ENCODE assay signal across 18 cellular contexts in genomic region chr13:33865945-33866344, GRCh38. TPM values are rescaled to one million over a fixed set of nuclear protein-coding genes. Genes with fewer than 3 reads are reported as not detected.
A peak's percentile ranks its signal among the peaks of the same experiment; 100 is the strongest.
DNase-seq lines count a peak whose midpoint lies in the region; ATAC-seq, FAIRE-seq and TF ChIP-seq lines count a peak whose summit lies in the region.
"Had no signal": no experiment of that assay in that cellular context is flagged by ENCODE, and none has a peak within 500 bp of the region (broad histone marks: within the 10 kb centered on the region; RNA-seq: fewer than 3 reads in every experiment).

No MANE protein-coding gene starts in this region.

- no peak overlapping the region for H3K27ac Mint-ChIP-seq in stimulated activated effector memory CD8-positive, alpha-beta T cell treated with anti-CD3 and anti-CD28 coated beads, Interleukin-12 subunit alpha, Interleukin-12 subunit beta, amount 100 ng/mL, for 72 hours
- H3K27ac Mint-ChIP-seq: activated naive CD4-positive, alpha-beta T cell treated with anti-CD3 and anti-CD28 coated beads for 36 hours; CD4-positive, CD25-positive, alpha-beta regulatory T cell had no signal

- no peaks in the 10 kb centered on the region for H3K4me1 Mint-ChIP-seq in stimulated activated effector memory CD8-positive, alpha-beta T cell treated with anti-CD3 and anti-CD28 coated beads, Interleukin-12 subunit alpha, Interleukin-12 subunit beta, amount 100 ng/mL, for 72 hours
- H3K4me1 Mint-ChIP-seq: CD4-positive, CD25-positive, alpha-beta regulatory T cell had no signal

- H3K27me3 ChIP-seq in bronchial epithelial cell (ENCODE audit: control insufficient read depth, insufficient read depth, low read length): no peaks in the 10 kb centered on the region

- H3K4me3 Mint-ChIP-seq in stimulated activated effector memory CD8-positive, alpha-beta T cell treated with anti-CD3 and anti-CD28 coated beads, Interleukin-12 subunit alpha, Interleukin-12 subunit beta, amount 100 ng/mL, for 72 hours: no peak overlapping the region
- H3K4me3 Mint-ChIP-seq: activated naive CD4-positive, alpha-beta T cell treated with anti-CD3 and anti-CD28 coated beads for 36 hours; CD4-positive, CD25-positive, alpha-beta regulatory T cell had no signal

- DNase-seq in bronchial epithelial cell (ENCODE audit: low read depth) (no peak), KG1 (lab: John Stamatoyannopoulos, UW) (no peak), OCI-M2 (lab: John Stamatoyannopoulos, UW; ENCODE audit: unreplicated experiment) (no peak), NCI-H526 treated with DMSO at 0.1 percent for 48 hours (lab: John Stamatoyannopoulos, UW) (no peak)
- no peak for DNase-seq in stimulated activated effector memory CD8-positive, alpha-beta T cell treated with anti-CD3 and anti-CD28 coated beads, Interleukin-12 subunit alpha, Interleukin-12 subunit beta, amount 100 ng/mL, for 72 hours (ENCODE audit: low spot score in 2 of 2)
- DNase-seq: activated CD4-positive, alpha-beta T cell treated with anti-CD3 and anti-CD28 coated beads, Interleukin-2, amount 50 U/mL, for 4 hours; activated naive CD4-positive, alpha-beta T cell treated with anti-CD3 and anti-CD28 coated beads for 36 hours; CD4-positive, CD25-positive, alpha-beta regulatory T cell; erythroblast; KBM-7; midbrain; NCI-H2029 treated with DMSO at 0.1 percent for 48 hours; posterior cingulate gyrus; stimulated activated CD4-positive, alpha-beta T cell treated with anti-CD3 and anti-CD28 coated beads, Interleukin-1b, Interleukin-23, amount 100 ng/mL, for 48 hours; stimulated activated naive CD8-positive, alpha-beta T cell treated with anti-CD3 and anti-CD28 coated beads, Interleukin-15, Interleukin-2, amounts not matched to agents 100 U/mL and 50 U/mL, for 24 hours had no signal

- ATAC-seq in GM18511 (IDR thresholded peaks at IDR 0.05; ENCODE audit: unreplicated experiment) (peak; percentile 95), GM21390 (IDR thresholded peaks at IDR 0.05; ENCODE audit: unreplicated experiment) (peak; percentile 90), HG03039 (IDR thresholded peaks at IDR 0.05; ENCODE audit: unreplicated experiment) (peak; percentile 76)
- ATAC-seq in stimulated activated effector memory CD8-positive, alpha-beta T cell treated with anti-CD3 and anti-CD28 coated beads, Interleukin-12 subunit alpha, Interleukin-12 subunit beta, amount 100 ng/mL, for 72 hours: no peak
- ATAC-seq: stimulated activated naive CD8-positive, alpha-beta T cell treated with anti-CD3 and anti-CD28 coated beads, Interleukin-15, Interleukin-2, amounts not matched to agents 100 U/mL and 50 U/mL, for 24 hours had no signal

- no peaks in the 10 kb centered on the region for H3K9me3 Mint-ChIP-seq in stimulated activated effector memory CD8-positive, alpha-beta T cell treated with anti-CD3 and anti-CD28 coated beads, Interleukin-12 subunit alpha, Interleukin-12 subunit beta, amount 100 ng/mL, for 72 hours
- H3K9me3 Mint-ChIP-seq: activated naive CD4-positive, alpha-beta T cell treated with anti-CD3 and anti-CD28 coated beads for 36 hours had no signal

- peak; percentile 72 for FAIRE-seq in bronchial epithelial cell (lab: Jason Lieb, UNC)

- H3K36me3 Mint-ChIP-seq in stimulated activated effector memory CD8-positive, alpha-beta T cell treated with anti-CD3 and anti-CD28 coated beads, Interleukin-12 subunit alpha, Interleukin-12 subunit beta, amount 100 ng/mL, for 72 hours: no peaks in the 10 kb centered on the region

- no peak overlapping the region for H3K4me3 ChIP-seq in bronchial epithelial cell (ENCODE audit: low read depth, low read length)

- TF ChIP-seq CTCF in bronchial epithelial cell (IDR thresholded peaks at IDR 0.05; ENCODE audit: insufficient read depth, low read length, severe bottlenecking): no peak

- no peaks in the 10 kb centered on the region for H3K36me3 ChIP-seq in bronchial epithelial cell (ENCODE audit: control insufficient read depth, insufficient read depth, low read length)

RNA-seq across cellular contexts. Expression of gene RFC3, which starts 48.0 kb away (rescaled TPM):
- 2.0 and 3.4 TPM in 2 replicates for total RNA-seq in bronchial epithelial cell
